2 cellular contexts compared by ENCODE assay signal in the genomic region with DNA sequence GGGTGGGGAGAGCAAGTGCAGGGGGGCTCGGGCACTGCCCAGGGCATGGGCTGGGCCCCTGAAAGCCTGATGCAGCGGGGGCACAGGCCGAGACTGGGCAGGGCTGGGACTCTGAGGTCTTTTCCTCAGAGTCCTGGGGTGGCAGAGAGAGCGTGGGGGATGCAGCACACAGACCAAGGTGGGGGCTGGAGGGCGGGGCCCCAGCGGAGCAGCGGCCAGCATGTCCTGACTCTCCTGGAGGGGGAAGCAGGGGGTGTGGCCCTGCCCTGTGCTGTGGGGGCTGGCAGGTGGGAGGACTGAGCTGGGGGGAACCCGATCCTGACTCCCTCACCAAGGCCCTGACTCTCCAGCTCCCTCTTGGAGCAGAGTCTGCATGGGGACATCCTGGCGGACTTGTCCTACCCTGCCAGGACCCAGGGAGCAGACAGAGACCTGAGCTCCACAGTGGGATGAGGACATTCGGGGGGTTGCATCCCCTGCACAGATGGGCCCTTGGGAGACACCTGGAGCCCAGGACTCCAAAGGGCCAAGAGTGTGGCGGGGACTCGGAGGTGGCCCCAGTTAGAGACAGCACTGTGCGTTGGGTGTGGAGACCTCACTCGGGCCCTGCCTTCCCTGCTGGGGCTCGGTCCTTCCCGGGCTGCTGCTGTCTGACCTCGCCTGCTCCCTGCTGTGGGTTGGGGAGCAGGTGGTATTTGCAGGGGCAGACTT.
TF ChIP-seq lines count a peak whose summit lies in the region.

No MANE protein-coding gene starts in this region.

TF ChIP-seq in SK-N-SH, 30 proteins besides CTCF, POLR2A, EP300 and RAD21 (continued from another document):
- TF ChIP-seq REST (IDR thresholded peaks at IDR 0.05; ENCODE audit: low read depth, low read length) (no peak), USF2 (IDR thresholded peaks at IDR 0.05; ENCODE audit: borderline replicate concordance, low read depth, low read length) (no peak), RFX5 (IDR thresholded peaks at IDR 0.05; ENCODE audit: low read length) (no peak), FOXJ3 (CRISPR knock-in tag; IDR thresholded peaks at IDR 0.05) (no peak), TEAD4 (IDR thresholded peaks at IDR 0.05; ENCODE audit: borderline replicate concordance, insufficient read depth) (no peak), IRF3 (IDR thresholded peaks at IDR 0.05; ENCODE audit: low read depth, low read length) (no peak), USF1 (IDR thresholded peaks at IDR 0.05; ENCODE audit: borderline replicate concordance, low read depth) (no peak), NFIC (IDR thresholded peaks at IDR 0.05; ENCODE audit: borderline replicate concordance) (no peak)
TF ChIP-seq in SK-N-SH: peak in this region for 0.

TF ChIP-seq in SK-N-SH treated with all-trans-retinoic acid at 6 μM for 48 hours, 23 proteins besides CTCF, POLR2A, EP300 and RAD21 (continued from another document):
- TF ChIP-seq, protein P1, sequence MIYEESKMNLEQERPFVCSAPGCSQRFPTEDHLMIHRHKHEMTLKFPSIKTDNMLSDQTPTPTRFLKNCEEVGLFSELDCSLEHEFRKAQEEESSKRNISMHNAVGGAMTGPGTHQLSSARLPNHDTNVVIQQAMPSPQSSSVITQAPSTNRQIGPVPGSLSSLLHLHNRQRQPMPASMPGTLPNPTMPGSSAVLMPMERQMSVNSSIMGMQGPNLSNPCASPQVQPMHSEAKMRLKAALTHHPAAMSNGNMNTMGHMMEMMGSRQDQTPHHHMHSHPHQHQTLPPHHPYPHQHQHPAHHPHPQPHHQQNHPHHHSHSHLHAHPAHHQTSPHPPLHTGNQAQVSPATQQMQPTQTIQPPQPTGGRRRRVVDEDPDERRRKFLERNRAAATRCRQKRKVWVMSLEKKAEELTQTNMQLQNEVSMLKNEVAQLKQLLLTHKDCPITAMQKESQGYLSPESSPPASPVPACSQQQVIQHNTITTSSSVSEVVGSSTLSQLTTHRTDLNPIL (CRISPR knock-in tag; IDR thresholded peaks at IDR 0.05; ENCODE audit: low read depth): no peak
- TF ChIP-seq TOX (CRISPR knock-in tag; IDR thresholded peaks at IDR 0.05; ENCODE audit: borderline replicate concordance): no peak
- no peak for TF ChIP-seq ESRRG (CRISPR knock-in tag; IDR thresholded peaks at IDR 0.05)
- no peak for TF ChIP-seq OSR1 (CRISPR knock-in tag; IDR thresholded peaks at IDR 0.05)
TF ChIP-seq in SK-N-SH treated with all-trans-retinoic acid at 6 μM for 48 hours: peak in this region for 0.
